9 cellular contexts compared by ENCODE assay signal in the genomic region with DNA sequence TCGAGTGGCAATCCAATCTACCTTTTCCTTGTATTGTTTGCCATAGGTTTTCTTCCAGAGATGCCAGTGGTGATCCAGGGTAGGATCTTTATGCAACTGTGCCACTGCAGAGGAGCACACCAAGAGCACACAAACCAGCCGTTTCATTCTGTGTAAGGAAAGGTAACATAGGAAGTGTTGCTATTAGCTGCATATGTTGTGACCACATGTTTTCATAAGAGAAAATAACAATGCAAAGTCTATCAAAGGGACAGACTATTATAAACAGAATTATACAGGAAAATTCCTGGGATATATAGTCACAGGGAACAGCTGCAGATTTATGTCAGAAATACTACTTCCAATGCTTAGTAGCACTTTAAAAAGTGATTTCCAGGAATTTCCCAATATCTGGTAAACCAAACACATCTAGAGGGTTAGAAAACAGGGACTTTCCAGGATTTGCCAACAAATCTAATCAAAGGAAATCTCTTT. TPM values are rescaled to one million over a fixed set of nuclear protein-coding genes. Genes with fewer than 3 reads are reported as not detected.
A peak's percentile ranks its signal among the peaks of the same experiment; 100 is the strongest.
DNase-seq lines count a peak whose midpoint lies in the region; ATAC-seq and TF ChIP-seq lines count a peak whose summit lies in the region.
"Had no signal": no experiment of that assay in that cellular context is flagged by ENCODE, and none has a peak within 500 bp of the region (broad histone marks: within the 10 kb centered on the region; RNA-seq: fewer than 3 reads in every experiment).

No MANE protein-coding gene starts in this region.

- intact Hi-C loops in CD4-positive, alpha-beta memory T cell (cut with micrococcal nuclease): loop anchor here (5.0 to 10.0 kb wide), 3 partner anchors 113 to 202 kb away; partner anchors contain the start of genes ARNT and SETDB1

- H4K20me1 ChIP-seq in Karpas-422 (ENCODE audit: insufficient read depth, low read depth, low read length): no peaks in the 10 kb centered on the region

- no peaks in the 10 kb centered on the region for H3K36me3 ChIP-seq in CD4-positive, alpha-beta memory T cell (ENCODE audit: insufficient read depth, low read length)
- peaks cover 43% of the 10 kb centered on the region for H3K36me3 ChIP-seq in Karpas-422 (ENCODE audit: insufficient read depth, low read length)

- H3K9ac ChIP-seq in Karpas-422 (ENCODE audit: low read length): peak overlapping the region; percentile 71

- H3K4me3 ChIP-seq in CD4-positive, alpha-beta memory T cell (ENCODE audit: low read length in 2 of 2): peak overlapping the region; percentile 55 to 71
- peak overlapping the region; percentile 70 for H3K4me3 ChIP-seq in Karpas-422 (ENCODE audit: low read length)

- peak overlapping the region; percentile 89 to 98 (median 93) for H3K4me3 Mint-ChIP-seq in CD4-positive, alpha-beta memory T cell
- H3K4me3 Mint-ChIP-seq in natural killer cell treated with Interleukin-12 subunit alpha and Interleukin-12 subunit beta and Interleukin-15 and Interleukin-18, amount 100 ng/mL, for 72 hours: peak overlapping the region; percentile 95
- H3K4me3 Mint-ChIP-seq: neural crest cell had no signal

- no peak for TF ChIP-seq CTCF in GM13976 (IDR thresholded peaks at IDR 0.05; ENCODE audit: borderline replicate concordance, control extremely low read depth, extremely low read depth, insufficient read depth, missing control alignments)

- POLR2A ChIA-PET in CD4-positive, alpha-beta memory T cell (lab: Charles Lee; ENCODE audit: partially characterized antibody): interaction anchor here (1.1 to 2.7 kb wide), 7 partner anchors 8 to 135 kb away, joined by 3 to 9 read pairs (median 3); partner anchors contain the start of genes ENSA and GOLPH3L

- H3K4me1 ChIP-seq in CD4-positive, alpha-beta memory T cell (ENCODE audit: insufficient read depth, low read length): peaks cover 42% of the 10 kb centered on the region
- peaks cover 52% of the 10 kb centered on the region for H3K4me1 ChIP-seq in Karpas-422 (ENCODE audit: low read length)

- H3K9me3 ChIP-seq in CD4-positive, alpha-beta memory T cell (ENCODE audit: control insufficient read depth in 1 of 2, low read length in 2 of 2): no peaks in the 10 kb centered on the region
- no peaks in the 10 kb centered on the region for H3K9me3 ChIP-seq in Karpas-422 (ENCODE audit: low read length)

- H3K9me2 ChIP-seq in Karpas-422 (replicated peaks; ENCODE audit: insufficient read depth, low read length): no peaks in the 10 kb centered on the region

- in situ Hi-C loops in GM13976 (cut with MboI; ENCODE audit: low sequenced_read_pairs, unreplicated experiment): no loop called here

- H3K79me2 ChIP-seq in Karpas-422 (ENCODE audit: low read length): peaks cover 59% of the 10 kb centered on the region

- H3K27ac Mint-ChIP-seq in CD4-positive, alpha-beta memory T cell: peak overlapping the region; percentile 87 to 98 (median 95)
- H3K27ac Mint-ChIP-seq in natural killer cell treated with Interleukin-12 subunit alpha and Interleukin-12 subunit beta and Interleukin-15 and Interleukin-18, amount 100 ng/mL, for 72 hours: peak overlapping the region; percentile 96 to 99

- H2AFZ ChIP-seq in Karpas-422 (ENCODE audit: low read length): no peak overlapping the region

- CTCF ChIA-PET in CD4-positive, alpha-beta memory T cell (lab: Charles Lee; ENCODE audit: partially characterized antibody): no interaction called here

- no peaks in the 10 kb centered on the region for H3K27me3 ChIP-seq in CD4-positive, alpha-beta memory T cell (ENCODE audit: insufficient read depth, low read length)
- no peaks in the 10 kb centered on the region for H3K27me3 ChIP-seq in Karpas-422 (ENCODE audit: low read length)

- H3K9me3 Mint-ChIP-seq in CD4-positive, alpha-beta memory T cell: peaks cover 0 to 2% (median 0%) of the 10 kb centered on the region in 8 donors
- H3K9me3 Mint-ChIP-seq in natural killer cell treated with Interleukin-12 subunit alpha and Interleukin-12 subunit beta and Interleukin-15 and Interleukin-18, amount 100 ng/mL, for 72 hours: no peaks in the 10 kb centered on the region

- DNase-seq in CD4-positive, alpha-beta memory T cell: peak in 1 of 5 donors; percentile 28
- DNase-seq in Karpas-422 (peak; percentile 65), NCI-H345 (lab: John Stamatoyannopoulos, UW) (no peak), GM13976 (ENCODE audit: low spot score) (no peak), NCI-H2171 treated with DMSO at 0.1 percent for 48 hours (lab: John Stamatoyannopoulos, UW) (no peak)
- peak; percentile 2 for DNase-seq in central memory CD4-positive, alpha-beta T cell
- DNase-seq in natural killer cell treated with Interleukin-12 subunit alpha and Interleukin-12 subunit beta and Interleukin-15 and Interleukin-18, amount 100 ng/mL, for 72 hours (ENCODE audit: low spot score): no peak

- H3K4me1 Mint-ChIP-seq in CD4-positive, alpha-beta memory T cell: peaks cover 32 to 58% (median 46%) of the 10 kb centered on the region in 4 donors
- H3K4me1 Mint-ChIP-seq in natural killer cell treated with Interleukin-12 subunit alpha and Interleukin-12 subunit beta and Interleukin-15 and Interleukin-18, amount 100 ng/mL, for 72 hours (ENCODE audit: low read depth in 2 of 2): peaks cover 37 to 48% of the 10 kb centered on the region in 2 donors
- H3K4me1 Mint-ChIP-seq: neural crest cell had no signal

- ATAC-seq in natural killer cell treated with Interleukin-12 subunit alpha and Interleukin-12 subunit beta and Interleukin-15 and Interleukin-18, amount 100 ng/mL, for 72 hours: peak; percentile 70 to 71
- no peak for ATAC-seq in HG02763 (IDR thresholded peaks at IDR 0.05; ENCODE audit: unreplicated experiment)

- H3K27ac ChIP-seq in CD4-positive, alpha-beta memory T cell (ENCODE audit: low read depth, low read length): peak overlapping the region; percentile 51
- H3K27ac ChIP-seq in Karpas-422 (ENCODE audit: low read length): peak overlapping the region; percentile 92

- no peaks in the 10 kb centered on the region for H3K27me3 Mint-ChIP-seq in CD4-positive, alpha-beta memory T cell
- no peaks in the 10 kb centered on the region for H3K27me3 Mint-ChIP-seq in natural killer cell treated with Interleukin-12 subunit alpha and Interleukin-12 subunit beta and Interleukin-15 and Interleukin-18, amount 100 ng/mL, for 72 hours

- H3K36me3 Mint-ChIP-seq in CD4-positive, alpha-beta memory T cell: peaks cover 24 to 34% of the 10 kb centered on the region in 2 donors
- peaks cover 23% of the 10 kb centered on the region for H3K36me3 Mint-ChIP-seq in natural killer cell treated with Interleukin-12 subunit alpha and Interleukin-12 subunit beta and Interleukin-15 and Interleukin-18, amount 100 ng/mL, for 72 hours

- H3K4me2 ChIP-seq in Karpas-422 (ENCODE audit: low read depth, low read length, poor library complexity, severe bottlenecking): peak overlapping the region; percentile 82

RNA-seq across cellular contexts. Expression of gene CTSS, which starts 0.9 kb away (rescaled TPM):
- total RNA-seq in CD4-positive, alpha-beta memory T cell: 100 to 1,000 TPM; 119 TPM
- 100 to 1,000 TPM; 146 to 172 TPM for polyA plus RNA-seq in CD4-positive, alpha-beta memory T cell
- 136 and 160 TPM in 2 replicates for total RNA-seq in Karpas-422 (2014; rRNA removed; shearing (Covaris generic); ENCODE audit: low replicate concordance)
- total RNA-seq in natural killer cell treated with Interleukin-12 subunit alpha and Interleukin-12 subunit beta and Interleukin-15 and Interleukin-18, amount 100 ng/mL, for 72 hours: 100 to 1,000 TPM in 1 of 2 donors, 10 to 100 TPM in 1; 76.2 to 248 TPM

RNA-seq across cellular contexts. Expression of gene CTSK, which starts 43.4 kb away (rescaled TPM):
- total RNA-seq in CD4-positive, alpha-beta memory T cell: 1 to 10 TPM; 5.9 to 6.6 TPM
- polyA plus RNA-seq in CD4-positive, alpha-beta memory T cell: under 1 TPM in 1 of 2 donors, not detected in 1; 0.56 TPM
- total RNA-seq in Karpas-422 (2014; rRNA removed; shearing (Covaris generic); ENCODE audit: low replicate concordance): 3.7 and 6.5 TPM in 2 replicates
- 1 to 10 TPM; 4.1 to 5.3 TPM for total RNA-seq in natural killer cell treated with Interleukin-12 subunit alpha and Interleukin-12 subunit beta and Interleukin-15 and Interleukin-18, amount 100 ng/mL, for 72 hours

RNA-seq across cellular contexts. Expression of gene HORMAD1, which starts 44.0 kb away (rescaled TPM):
- under 1 TPM in 1 of 2 experiments, not detected in 1; 0.64 TPM for total RNA-seq in CD4-positive, alpha-beta memory T cell
- polyA plus RNA-seq in CD4-positive, alpha-beta memory T cell: not detected
- 0.51 and 2.8 TPM in 2 replicates for total RNA-seq in Karpas-422 (2014; rRNA removed; shearing (Covaris generic); ENCODE audit: low replicate concordance)
- under 1 TPM; 0.43 to 0.64 TPM for total RNA-seq in natural killer cell treated with Interleukin-12 subunit alpha and Interleukin-12 subunit beta and Interleukin-15 and Interleukin-18, amount 100 ng/mL, for 72 hours
- total RNA-seq: neural crest cell had no signal

Comparison
In these comparisons a context has a peak if more than half of its experiments do, and no peak if none do; other contexts are left out.
1. DNase-seq: peak in Karpas-422 (single experiment) and central memory CD4-positive, alpha-beta T cell (single experiment); none in natural killer cell treated with Interleukin-12 subunit alpha and Interleukin-12 subunit beta and Interleukin-15 and Interleukin-18, amount 100 ng/mL, for 72 hours (single experiment), NCI-H345 (single experiment), GM13976 (single experiment) and NCI-H2171 treated with DMSO at 0.1 percent for 48 hours (single experiment).